ENCODE assay signal across 14 cellular contexts in the genomic region with DNA sequence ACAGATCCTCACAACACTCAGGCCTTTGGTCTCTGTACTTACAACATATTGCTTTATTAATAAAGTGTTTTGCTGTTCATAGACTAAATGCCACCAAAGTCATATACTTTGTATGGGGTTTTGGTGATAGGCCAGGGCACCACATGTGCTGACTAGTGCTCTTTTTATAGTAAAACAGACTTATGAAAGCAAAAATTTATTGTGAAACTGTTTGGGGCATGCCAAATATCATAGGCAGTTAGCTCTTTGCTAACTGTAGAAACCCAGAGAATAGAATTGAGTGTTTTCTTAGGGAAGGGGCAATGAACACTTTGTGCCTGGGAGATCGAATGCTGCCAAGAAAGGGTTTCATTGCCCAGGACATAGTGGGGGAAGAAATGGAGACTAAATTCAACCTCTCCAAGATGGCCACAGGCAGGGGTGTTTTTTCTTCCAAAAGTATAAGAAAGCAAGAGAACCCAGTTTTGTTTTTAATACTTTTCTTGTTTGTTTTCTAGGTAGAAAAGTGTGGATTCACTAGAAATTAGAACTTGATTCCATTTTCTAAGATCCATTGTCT.
DNase-seq lines count a peak whose midpoint lies in the region; ATAC-seq and TF ChIP-seq lines count a peak whose summit lies in the region.
"Had no signal": no experiment of that assay in that cellular context is flagged by ENCODE, and none has a peak within 500 bp of the region (broad histone marks: within the 10 kb centered on the region; RNA-seq: fewer than 3 reads in every experiment).

No MANE protein-coding gene starts in this region.

- no peaks in the 10 kb centered on the region for H3K79me2 ChIP-seq in SU-DHL-6 (ENCODE audit: insufficient read depth, low read length)

- POLR2A ChIA-PET in activated CD4-positive, alpha-beta memory T cell treated with anti-CD3 and anti-CD28 coated beads for 36 hours (lab: Charles Lee): no interaction called here

- H3K4me3 Mint-ChIP-seq in activated CD4-positive, alpha-beta memory T cell treated with anti-CD3 and anti-CD28 coated beads for 36 hours: no peak overlapping the region
- H3K4me3 Mint-ChIP-seq: activated T-helper 1 cell treated with anti-CD3 and anti-CD28 coated beads, Interleukin-12 subunit alpha, Interleukin-12 subunit beta, Interleukin-2, Interleukin-4 antibody, amounts not matched to agents 30 ng/mL and 10 ng/mL and 1 ng/mL, durations not matched to agents 14 hours and 24 hours and 36 hours; naive thymus-derived CD4-positive, alpha-beta T cell had no signal

- H3K9me2 ChIP-seq in SU-DHL-6 (replicated peaks; ENCODE audit: insufficient read depth, low read length): no peaks in the 10 kb centered on the region

- DNase-seq in T1000 (lab: John Stamatoyannopoulos, UW) (no peak), SIG-M5 treated with dmso at 0.1 percent for 504 hours (lab: John Stamatoyannopoulos, UW; ENCODE audit: unreplicated experiment) (no peak), psoas muscle (no peak)
- DNase-seq in activated CD4-positive, alpha-beta memory T cell treated with anti-CD3 and anti-CD28 coated beads for 36 hours: no peak
- DNase-seq: BE2C; naive thymus-derived CD4-positive, alpha-beta T cell; NCI-H524 treated with DMSO at 0.1 percent for 48 hours; substantia nigra had no signal

- peak; percentile 59 for ATAC-seq in GM18498 (IDR thresholded peaks at IDR 0.05; ENCODE audit: unreplicated experiment)
- peak; percentile 34 for ATAC-seq in GM21381 (IDR thresholded peaks at IDR 0.05; ENCODE audit: unreplicated experiment)
- ATAC-seq in HG03064 (IDR thresholded peaks at IDR 0.05; ENCODE audit: low read depth, unreplicated experiment): peak; percentile 37
- no peak for ATAC-seq in psoas muscle
- ATAC-seq: naive thymus-derived CD4-positive, alpha-beta T cell had no signal

- peak overlapping the region; percentile 33; the same call in 1 of the 2 replicates for H3K9ac ChIP-seq in SU-DHL-6 (ENCODE audit: low read length)

- no peaks in the 10 kb centered on the region for H4K20me1 ChIP-seq in SU-DHL-6 (ENCODE audit: low read depth, low read length)

- peaks cover 5% of the 10 kb centered on the region for H3K27me3 Mint-ChIP-seq in activated CD4-positive, alpha-beta memory T cell treated with anti-CD3 and anti-CD28 coated beads for 36 hours

- H3K4me1 ChIP-seq in psoas muscle: peaks cover 24% of the 10 kb centered on the region
- H3K4me1 ChIP-seq: BE2C had no signal

- H3K27me3 ChIP-seq in SU-DHL-6 (ENCODE audit: low read length) (no peaks in the 10 kb centered on the region), psoas muscle (ENCODE audit: insufficient read depth in 3 of 3, low read length in 2 of 3) (no peaks in the 10 kb centered on the region)
- H3K27me3 ChIP-seq: BE2C had no signal

- TF ChIP-seq CTCF in SU-DHL-6 (IDR thresholded peaks at IDR 0.05; ENCODE audit: insufficient read depth, low read length, poor library complexity, severe bottlenecking) (no peak), psoas muscle (IDR thresholded peaks at IDR 0.05) (no peak)

- peak overlapping the region; percentile 31 for H3K4me3 ChIP-seq in SU-DHL-6 (ENCODE audit: insufficient read depth, low read length, poor library complexity, severe bottlenecking)
- no peak overlapping the region for H3K4me3 ChIP-seq in psoas muscle
- H3K4me3 ChIP-seq: coronary artery had no signal

- H3K9me3 ChIP-seq in SU-DHL-6 (ENCODE audit: insufficient read depth, low read length) (no peaks in the 10 kb centered on the region), psoas muscle (no peaks in the 10 kb centered on the region)
- H3K9me3 ChIP-seq: BE2C had no signal

- H3K36me3 ChIP-seq in SU-DHL-6 (ENCODE audit: low read length) (peaks cover 15% of the 10 kb centered on the region), psoas muscle (ENCODE audit: insufficient read depth in 1 of 2, low read depth in 1 of 2) (peaks cover 0 to 17% of the 10 kb centered on the region in 2 donors)
- H3K36me3 ChIP-seq: BE2C had no signal

- no peak overlapping the region for H3K27ac Mint-ChIP-seq in activated CD4-positive, alpha-beta memory T cell treated with anti-CD3 and anti-CD28 coated beads for 36 hours
- H3K27ac Mint-ChIP-seq: activated T-helper 1 cell treated with anti-CD3 and anti-CD28 coated beads, Interleukin-12 subunit alpha, Interleukin-12 subunit beta, Interleukin-2, Interleukin-4 antibody, amounts not matched to agents 30 ng/mL and 10 ng/mL and 1 ng/mL, durations not matched to agents 14 hours and 24 hours and 36 hours; naive thymus-derived CD4-positive, alpha-beta T cell had no signal

- WGBS in psoas muscle, 3 donors: 61 to 91% (median 89%) methylated on average over 1 of the region's 1 CpG

- H3K4me2 ChIP-seq in SU-DHL-6 (ENCODE audit: low read depth, low read length, poor library complexity, severe bottlenecking): peak overlapping the region; percentile 71

- no peaks in the 10 kb centered on the region for H3K36me3 Mint-ChIP-seq in activated CD4-positive, alpha-beta memory T cell treated with anti-CD3 and anti-CD28 coated beads for 36 hours
- H3K36me3 Mint-ChIP-seq: naive thymus-derived CD4-positive, alpha-beta T cell had no signal

- no peaks in the 10 kb centered on the region for H3K9me3 Mint-ChIP-seq in activated CD4-positive, alpha-beta memory T cell treated with anti-CD3 and anti-CD28 coated beads for 36 hours
- H3K9me3 Mint-ChIP-seq: activated T-helper 1 cell treated with anti-CD3 and anti-CD28 coated beads, Interleukin-12 subunit alpha, Interleukin-12 subunit beta, Interleukin-2, Interleukin-4 antibody, amounts not matched to agents 30 ng/mL and 10 ng/mL and 1 ng/mL, durations not matched to agents 14 hours and 24 hours and 36 hours; naive thymus-derived CD4-positive, alpha-beta T cell had no signal

- no peaks in the 10 kb centered on the region for H3K4me1 Mint-ChIP-seq in activated CD4-positive, alpha-beta memory T cell treated with anti-CD3 and anti-CD28 coated beads for 36 hours (ENCODE audit: low read depth)

- H2AFZ ChIP-seq in SU-DHL-6 (ENCODE audit: low read depth, low read length, severe bottlenecking): peak overlapping the region; percentile 1

- H3K27ac ChIP-seq in SU-DHL-6 (ENCODE audit: low read depth, low read length) (peak overlapping the region; percentile 92), psoas muscle (no peak overlapping the region)
- H3K27ac ChIP-seq: coronary artery had no signal

- H3F3A ChIP-seq in SU-DHL-6 (ENCODE audit: insufficient read depth): peaks cover 33% of the 10 kb centered on the region; the same call in 1 of the 2 replicates

- CTCF ChIA-PET in activated CD4-positive, alpha-beta memory T cell treated with anti-CD3 and anti-CD28 coated beads for 36 hours (lab: Charles Lee): no interaction called here

- intact Hi-C loops in activated CD4-positive, alpha-beta memory T cell treated with anti-CD3 and anti-CD28 coated beads for 36 hours (cut with micrococcal nuclease): no loop called here
- intact Hi-C loops in psoas muscle (cut with DNase I): no loop called here

Comparison
In these comparisons a context has a peak if more than half of its experiments do, and no peak if none do; other contexts are left out.
1. ATAC-seq: peak in GM18498 (single experiment), GM21381 (single experiment) and HG03064 (single experiment); none in psoas muscle (0 of 4).